23 cellular contexts compared by ENCODE assay signal in the genomic region with DNA sequence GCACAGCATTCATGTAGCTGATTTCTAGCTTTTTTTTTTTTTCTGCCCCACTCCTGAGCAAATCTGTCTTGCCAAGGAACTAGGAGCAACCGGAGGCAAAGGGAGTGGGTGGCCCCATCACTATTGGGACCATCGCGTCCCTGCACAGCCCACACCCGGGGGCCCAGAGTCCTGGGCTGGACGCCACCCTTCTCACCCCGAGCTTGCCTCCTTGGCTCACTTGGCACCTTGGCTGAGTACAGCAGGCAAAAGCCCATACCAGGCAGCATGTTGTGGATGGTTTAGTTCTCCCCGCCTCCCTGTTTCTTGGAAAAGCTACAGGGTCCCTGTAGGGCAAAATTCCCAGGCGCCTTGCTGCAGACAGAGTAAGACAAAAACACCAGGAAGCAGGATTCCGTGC. TPM values are rescaled to one million over a fixed set of nuclear protein-coding genes. Genes with fewer than 3 reads are reported as not detected.
DNase-seq lines count a peak whose midpoint lies in the region; ATAC-seq and TF ChIP-seq lines count a peak whose summit lies in the region.
"Had no signal": no experiment of that assay in that cellular context is flagged by ENCODE, and none has a peak within 500 bp of the region (broad histone marks: within the 10 kb centered on the region; RNA-seq: fewer than 3 reads in every experiment).

No MANE protein-coding gene starts in this region.

- CTCF ChIA-PET in RWPE1 (lab: Yijun Ruan, JAX) = interaction anchor here (0.6 kb wide), 1 partner anchor 113 kb away, joined by 3 read pairs; no protein-coding TSS in a partner anchor

- H3K27me3 ChIP-seq in esophagus squamous epithelium = no peaks in the 10 kb centered on the region
- H3K27me3 ChIP-seq in muscle layer of colon (ENCODE audit: control insufficient read depth in 1 of 2, insufficient read depth in 2 of 2, low read length in 2 of 2) = no peaks in the 10 kb centered on the region
- H3K27me3 ChIP-seq: body of pancreas, tibial nerve had no signal

- no peak for ATAC-seq in GM21786 (IDR thresholded peaks at IDR 0.05; ENCODE audit: unreplicated experiment)
- ATAC-seq in GM21515 (IDR thresholded peaks at IDR 0.05; ENCODE audit: unreplicated experiment) = no peak
- ATAC-seq: body of pancreas, HepG2 had no signal

- 28 to 78% methylated on average over 3 to 6 of the region's 9 CpGs for WGBS in esophagus squamous epithelium, 2 donors

- no peak for TF ChIP-seq POLR2A in esophagus squamous epithelium (IDR thresholded peaks at IDR 0.05)

- TF ChIP-seq CTCF in RWPE1 (conservative IDR thresholded peaks at IDR 0.05; ENCODE audit: low read depth) (no peak), esophagus squamous epithelium (IDR thresholded peaks at IDR 0.05) (no peak)

- H3K4me1 ChIP-seq in esophagus squamous epithelium (peaks cover 0 to 57% (median 9%) of the 10 kb centered on the region in 3 donors), muscle layer of colon (ENCODE audit: insufficient read depth, low read length) (peaks cover 20% of the 10 kb centered on the region)
- H3K4me1 ChIP-seq: parathyroid adenoma had no signal

- H3K27ac ChIP-seq in RWPE1 = peak overlapping the region; percentile 59
- H3K27ac ChIP-seq in esophagus squamous epithelium = peak overlapping the region in 3 of 4 donors; percentile 59 to 65 (median 61)
- peak overlapping the region; percentile 74 for H3K27ac ChIP-seq in muscle layer of colon (ENCODE audit: low read depth, low read length)
- no peak overlapping the region for H3K27ac ChIP-seq in substantia nigra (ENCODE audit: low read depth, low read length, poor library complexity, severe bottlenecking)
- H3K27ac ChIP-seq: body of pancreas, parathyroid adenoma had no signal

- H3K4me3 ChIP-seq in esophagus squamous epithelium = no peak overlapping the region
- no peak overlapping the region for H3K4me3 ChIP-seq in muscle layer of colon (ENCODE audit: low read depth in 1 of 2, low read length in 2 of 2)
- H3K4me3 ChIP-seq: body of pancreas, tibial nerve had no signal

- no peaks in the 10 kb centered on the region for H3K9me3 ChIP-seq in esophagus squamous epithelium
- no peaks in the 10 kb centered on the region for H3K9me3 ChIP-seq in muscle layer of colon (ENCODE audit: low read length)
- H3K9me3 ChIP-seq: body of pancreas had no signal

- peak overlapping the region; percentile 14 for H3K9ac ChIP-seq in muscle layer of colon (ENCODE audit: low read length)
- H3K9ac ChIP-seq: parathyroid adenoma had no signal

- intact Hi-C loops in esophagus squamous epithelium (cut with DNase I) = no loop called here

- POLR2A ChIA-PET in RWPE1 (lab: Yijun Ruan, JAX; ENCODE audit: low non-redundant PET) = no interaction called here

- DNase-seq in RWPE1 (ENCODE audit: low spot score) = no peak
- DNase-seq in esophagus squamous epithelium (lab: John Stamatoyannopoulos, UW) = no peak
- peak in 32 of 49 donors; percentile 6 to 69 (median 44) for DNase-seq in substantia nigra (lab: John Stamatoyannopoulos, UW)
- DNase-seq in activated gamma-delta T cell (lab: John Stamatoyannopoulos, UW) = no peak
- DNase-seq in activated gamma-delta T cell treated with Interleukin-2 at 50 U/mL for 16 hours = no peak
- DNase-seq: activated CD4-positive, alpha-beta T cell treated with anti-CD3 and anti-CD28 coated beads, Interleukin-2, amount 50 U/mL, for 1 hour; activated naive CD4-positive, alpha-beta T cell treated with Interleukin-2 at 50 U/mL for 16 hours; body of pancreas; CD4-positive, alpha-beta T cell; naive B cell; NCI-H187; NCI-H446; stimulated activated CD8-positive, alpha-beta memory T cell treated with anti-CD3 and anti-CD28 coated beads, Interleukin-4, amount 100 ng/mL, for 48 hours had no signal

- H3K36me3 ChIP-seq in esophagus squamous epithelium (peaks cover 17 to 36% (median 19%) of the 10 kb centered on the region in 3 donors), muscle layer of colon (ENCODE audit: insufficient read depth, low read length) (peaks cover 6% of the 10 kb centered on the region)

RNA-seq across cellular contexts. Expression of gene SMIM24, which starts 13.7 kb away (rescaled TPM):
- not detected for total RNA-seq in esophagus squamous epithelium
- total RNA-seq: CD4-positive, alpha-beta T cell; frontal cortex; MCF 10A; tibial nerve had no signal

RNA-seq across cellular contexts. Expression of gene SMIM44, which starts 16.6 kb away (rescaled TPM):
- total RNA-seq in esophagus squamous epithelium = not detected
- total RNA-seq: body of pancreas; CD4-positive, alpha-beta T cell; frontal cortex; H1; HepG2; liver; MCF 10A; tibial nerve had no signal

RNA-seq across cellular contexts. Expression of gene DOHH, which starts 33.8 kb away (rescaled TPM):
- total RNA-seq in esophagus squamous epithelium = 10 to 100 TPM; 21.0 to 29.5 (median 26.4) TPM

RNA-seq across cellular contexts. Expression of gene FZR1, which starts 39.5 kb away (rescaled TPM):
- total RNA-seq in esophagus squamous epithelium = 10 to 100 TPM; 26.5 to 46.8 (median 27.2) TPM

Comparison
In these comparisons a context has a peak if more than half of its experiments do, and no peak if none do; other contexts are left out.
1. DNase-seq: peak in substantia nigra (32 of 49); none in RWPE1 (single experiment), esophagus squamous epithelium (single experiment), activated gamma-delta T cell (single experiment) and activated gamma-delta T cell treated with Interleukin-2 at 50 U/mL for 16 hours (single experiment).